ENCODE assay signal across 8 cellular contexts in genomic region chr18:49728542-49728941, GRCh38.
DNase-seq lines count a peak whose midpoint lies in the region; ATAC-seq, FAIRE-seq and TF ChIP-seq lines count a peak whose summit lies in the region.

No MANE protein-coding gene starts in this region.

- H3K9me3 ChIP-seq in body of pancreas (no peaks in the 10 kb centered on the region), lung (ENCODE audit: control insufficient read depth in 2 of 2, insufficient read depth in 1 of 2, low read length in 1 of 2) (no peaks in the 10 kb centered on the region)

- H3K4me1 ChIP-seq in body of pancreas = peaks cover 14% of the 10 kb centered on the region
- H3K4me1 ChIP-seq in lung (ENCODE audit: control insufficient read depth in 2 of 2, insufficient read depth in 2 of 2, low read length in 2 of 2) = peaks cover 0 to 8% of the 10 kb centered on the region in 2 donors

- 0 out of 2 replicates have a peak overlapping the region, but pooled peaks have one; percentile 0 for H3K27ac ChIP-seq in C4-2B
- no peak overlapping the region for H3K27ac ChIP-seq in body of pancreas
- H3K27ac ChIP-seq in lung (ENCODE audit: low read depth in 1 of 2, low read length in 1 of 2) = no peak overlapping the region

- FAIRE-seq in GM19239 (lab: Jason Lieb, UNC) = no peak

- H3K27me3 ChIP-seq in body of pancreas (no peaks in the 10 kb centered on the region), lung (ENCODE audit: control insufficient read depth, insufficient read depth) (no peaks in the 10 kb centered on the region)

- H3K36me3 ChIP-seq in body of pancreas (replicated peaks in 1 of 2; ENCODE audit: insufficient read depth in 1 of 2, low read depth in 2 of 2) = no peaks in the 10 kb centered on the region
- no peaks in the 10 kb centered on the region for H3K36me3 ChIP-seq in lung (ENCODE audit: control insufficient read depth in 2 of 2, insufficient read depth in 2 of 2, low read length in 2 of 2)

- no peak for TF ChIP-seq POLR2A in body of pancreas (IDR thresholded peaks at IDR 0.05)

- TF ChIP-seq CTCF in C4-2B (conservative IDR thresholded peaks at IDR 0.05) (peak; percentile 78), body of pancreas (IDR thresholded peaks at IDR 0.05) (peak; percentile 31 to 56 (median 49)), lung (IDR thresholded peaks at IDR 0.05; ENCODE audit: control extremely low read depth, extremely low read depth) (peak; percentile 21)

- DNase-seq in GM19239 (ENCODE audit: insufficient read length, low spot score) (peak; percentile 40), NCI-H82 treated with DMSO at 0.1 percent for 48 hours (lab: John Stamatoyannopoulos, UW; ENCODE audit: unreplicated experiment) (peak; percentile 5), body of pancreas (peak; percentile 38 to 66 (median 60)), lung (ENCODE audit: low spot score) (peak; percentile 63), NCI-H524 treated with DMSO at 0.1 percent for 48 hours (lab: John Stamatoyannopoulos, UW) (no peak)

- H3K4me3 ChIP-seq in body of pancreas (no peak overlapping the region), lung (no peak overlapping the region)

- ATAC-seq in body of pancreas = peak; percentile 42
- no peak for ATAC-seq in lung (ENCODE audit: insufficient read depth, low FRiP score)
- ATAC-seq in activated CD4-positive, CD25-positive, alpha-beta regulatory T cell treated with anti-CD3 and anti-CD28 coated beads, Interleukin-2, amount 50 U/mL, for 24 hours = no peak
- no peak for ATAC-seq in HG03520 (IDR thresholded peaks at IDR 0.05; ENCODE audit: unreplicated experiment)

- intact Hi-C loops in body of pancreas (cut with DNase I) = no loop called here

- WGBS in body of pancreas, 2 donors = 41 to 56% methylated on average over 2 to 4 of the region's 4 CpGs
- 47 to 62% methylated on average over 4 of the region's 4 CpGs for WGBS in lung, 2 donors

Comparison
In these comparisons a context has a peak if more than half of its experiments do, and no peak if none do; other contexts are left out.
1. CTCF ChIP-seq: peak in every context shown above with its lines; median percentile 78 in C4-2B; 49 in body of pancreas; 21 in lung.